ENCODE assay signal across 8 cellular contexts in the genomic region with DNA sequence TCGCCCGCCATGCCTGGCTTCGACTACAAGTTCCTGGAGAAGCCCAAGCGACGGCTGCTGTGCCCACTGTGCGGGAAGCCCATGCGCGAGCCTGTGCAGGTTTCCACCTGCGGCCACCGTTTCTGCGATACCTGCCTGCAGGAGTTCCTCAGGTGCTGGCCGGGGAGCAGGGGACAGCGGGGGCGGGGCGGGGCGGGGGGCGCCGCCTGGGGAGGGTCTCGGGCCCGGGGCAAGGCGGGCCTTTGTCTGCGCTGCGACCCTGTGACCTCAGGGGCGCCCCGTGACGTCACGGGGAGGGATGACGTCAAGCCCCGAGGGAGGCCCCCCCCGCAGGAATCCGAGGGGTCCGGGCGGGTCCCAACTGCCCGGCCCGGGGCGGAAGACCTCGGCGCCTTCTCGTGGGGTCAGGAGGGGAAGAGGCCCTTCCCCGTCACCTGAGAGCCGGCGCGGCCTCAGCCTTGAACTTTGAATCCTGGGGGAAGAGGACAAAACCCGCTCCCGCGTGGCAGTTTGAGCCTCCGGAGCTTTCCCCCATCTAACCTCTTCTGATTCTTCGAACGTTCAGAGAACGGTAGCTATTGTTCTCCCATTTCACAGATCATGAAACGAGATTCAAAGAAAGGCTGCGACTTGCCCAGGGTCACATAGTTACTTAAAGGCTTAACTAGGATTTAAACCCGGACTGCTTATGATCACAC. TPM values are rescaled to one million over a fixed set of nuclear protein-coding genes. Genes with fewer than 3 reads are reported as not detected.
DNase-seq lines count a peak whose midpoint lies in the region; ATAC-seq and TF ChIP-seq lines count a peak whose summit lies in the region.

No MANE protein-coding gene starts in this region.

- TF ChIP-seq POLR2A in esophagus squamous epithelium (IDR thresholded peaks at IDR 0.05): no peak

- H3K9me3 ChIP-seq in esophagus squamous epithelium (no peaks in the 10 kb centered on the region), thoracic aorta (no peaks in the 10 kb centered on the region)

- H3K27me3 Mint-ChIP-seq in naive thymus-derived CD8-positive, alpha-beta T cell: no peaks in the 10 kb centered on the region

- POLR2A ChIA-PET in naive thymus-derived CD8-positive, alpha-beta T cell (lab: Charles Lee): interaction anchor here (0.6 to 15.6 kb wide), 6 partner anchors 9 to 206 kb away, joined by 3 to 365 read pairs (median 7); a partner anchor contains a TSS

- TF ChIP-seq CTCF in esophagus squamous epithelium (IDR thresholded peaks at IDR 0.05) (no peak), thoracic aorta (IDR thresholded peaks at IDR 0.05) (no peak)

- H3K4me1 ChIP-seq in esophagus squamous epithelium (peaks cover 45 to 85% (median 54%) of the 10 kb centered on the region in 3 donors), thoracic aorta (ENCODE audit: control insufficient read depth in 1 of 2, low read depth in 2 of 2) (peaks cover 23 to 47% of the 10 kb centered on the region in 2 donors)

- H3K9me3 Mint-ChIP-seq in naive thymus-derived CD8-positive, alpha-beta T cell: no peaks in the 10 kb centered on the region

- ATAC-seq in naive thymus-derived CD8-positive, alpha-beta T cell: peak; percentile 8 to 56
- ATAC-seq in thoracic aorta (ENCODE audit: insufficient number of reproducible peaks, low FRiP score, low read depth) (no peak), GM18870 (IDR thresholded peaks at IDR 0.05; ENCODE audit: unreplicated experiment) (no peak)

- H3K36me3 ChIP-seq in esophagus squamous epithelium: peaks cover 7 to 20% (median 16%) of the 10 kb centered on the region in 3 donors
- peaks cover 6% of the 10 kb centered on the region for H3K36me3 ChIP-seq in thoracic aorta

- H3K27ac ChIP-seq in esophagus squamous epithelium (peak overlapping the region; percentile 94 to 99 (median 98)), thoracic aorta (peak overlapping the region; percentile 83 to 86)

- no peaks in the 10 kb centered on the region for H3K27me3 ChIP-seq in esophagus squamous epithelium
- no peaks in the 10 kb centered on the region for H3K27me3 ChIP-seq in thoracic aorta (replicated peaks; ENCODE audit: insufficient read depth)

- peak overlapping the region; percentile 56 to 97 (median 64) for H3K4me3 ChIP-seq in esophagus squamous epithelium
- peak overlapping the region; percentile 88 for H3K4me3 ChIP-seq in thoracic aorta

- peaks cover 5 to 59% (median 21%) of the 10 kb centered on the region in 4 donors for H3K4me1 Mint-ChIP-seq in naive thymus-derived CD8-positive, alpha-beta T cell

- peak overlapping the region; percentile 80 to 93 (median 88) for H3K4me3 Mint-ChIP-seq in naive thymus-derived CD8-positive, alpha-beta T cell

- intact Hi-C loops in esophagus squamous epithelium (cut with DNase I): no loop called here

- DNase-seq in D341Med (ENCODE audit: low spot score): peak; percentile 89
- peak; percentile 33 for DNase-seq in HCEC 1CT
- peak; percentile 20 for DNase-seq in NCI-H345 treated with DMSO at 0.1 percent for 48 hours (lab: John Stamatoyannopoulos, UW; ENCODE audit: unreplicated experiment)
- peak; percentile 80 for DNase-seq in activated T-cell treated with anti-CD3 and anti-CD28 coated beads, Interleukin-2, amount 50 U/mL, for 1 hour
- DNase-seq in esophagus squamous epithelium (lab: John Stamatoyannopoulos, UW): no peak
- DNase-seq in naive thymus-derived CD8-positive, alpha-beta T cell: peak in 9 of 10 donors; percentile 41 to 79 (median 61)
- DNase-seq in thoracic aorta (ENCODE audit: low spot score): no peak

- H3K27ac Mint-ChIP-seq in naive thymus-derived CD8-positive, alpha-beta T cell: peak overlapping the region; percentile 66 to 94 (median 90)

- 0% methylated on average over 14 of the region's 53 CpGs; no CpG with 5 or more reads in 1 of the 2 donors for WGBS in esophagus squamous epithelium, 2 donors

- H3K36me3 Mint-ChIP-seq in naive thymus-derived CD8-positive, alpha-beta T cell: no peaks in the 10 kb centered on the region

RNA-seq across cellular contexts. Expression of a gene that starts 0.4 kb away (rescaled TPM):
- total RNA-seq in esophagus squamous epithelium: 10 to 100 TPM; 25.0 to 39.8 (median 33.0) TPM
- total RNA-seq in naive thymus-derived CD8-positive, alpha-beta T cell: 10 to 100 TPM; 32.3 to 36.2 TPM
- polyA plus RNA-seq in naive thymus-derived CD8-positive, alpha-beta T cell: 1 to 10 TPM in 2 of 3 donors, under 1 TPM in 1; 0.99 to 1.3 (median 1.0) TPM
- 10 to 100 TPM in 1 of 2 donors, 1 to 10 TPM in 1; 9.9 to 22.4 TPM for total RNA-seq in thoracic aorta

RNA-seq across cellular contexts. Expression of a gene that starts 15.7 kb away (rescaled TPM):
- 1 to 10 TPM; 1.1 to 7.3 (median 2.6) TPM for total RNA-seq in esophagus squamous epithelium
- total RNA-seq in naive thymus-derived CD8-positive, alpha-beta T cell: 10 to 100 TPM; 12.8 to 15.1 TPM
- 1 to 10 TPM; 3.2 to 4.0 (median 3.4) TPM for polyA plus RNA-seq in naive thymus-derived CD8-positive, alpha-beta T cell
- total RNA-seq in thoracic aorta: 1 to 10 TPM; 1.5 to 2.2 TPM

RNA-seq across cellular contexts. Expression of a gene that starts 18.2 kb away (rescaled TPM):
- total RNA-seq in esophagus squamous epithelium (10 to 100 TPM in 3 of 4 donors, 1 to 10 TPM in 1; 8.8 to 17.0 (median 13.0) TPM), thoracic aorta (1 to 10 TPM in 1 of 2 donors, not detected in 1; 1.9 TPM)
- under 1 TPM in 1 of 2 experiments, not detected in 1; 0.88 TPM for total RNA-seq in naive thymus-derived CD8-positive, alpha-beta T cell
- under 1 TPM in 1 of 3 donors, not detected in 2; 0.22 TPM for polyA plus RNA-seq in naive thymus-derived CD8-positive, alpha-beta T cell

RNA-seq across cellular contexts. Expression of a gene that starts 24.5 kb away (rescaled TPM):
- total RNA-seq in esophagus squamous epithelium: 100 to 1,000 TPM; 236 to 881 (median 571) TPM
- 1,000 to 10,000 TPM; 3,189 to 3,253 TPM for total RNA-seq in naive thymus-derived CD8-positive, alpha-beta T cell
- polyA plus RNA-seq in naive thymus-derived CD8-positive, alpha-beta T cell: 1,000 to 10,000 TPM; 6,432 to 6,679 (median 6,593) TPM
- 100 to 1,000 TPM; 279 to 387 TPM for total RNA-seq in thoracic aorta

RNA-seq across cellular contexts. Expression of a gene that starts 26.6 kb away (rescaled TPM):
- 10 to 100 TPM; 27.6 to 98.0 (median 65.1) TPM for total RNA-seq in esophagus squamous epithelium
- total RNA-seq in naive thymus-derived CD8-positive, alpha-beta T cell: 1 to 10 TPM; 5.0 to 5.7 TPM
- polyA plus RNA-seq in naive thymus-derived CD8-positive, alpha-beta T cell: 10 to 100 TPM in 1 of 3 donors, 1 to 10 TPM in 2; 3.3 to 10.2 (median 7.7) TPM
- total RNA-seq in thoracic aorta: 100 to 1,000 TPM; 288 to 381 TPM

Comparison
In these comparisons a context has a peak if more than half of its experiments do, and no peak if none do; other contexts are left out.
1. DNase-seq: peak in D341Med (single experiment), HCEC 1CT (single experiment), NCI-H345 treated with DMSO at 0.1 percent for 48 hours (single experiment), activated T-cell treated with anti-CD3 and anti-CD28 coated beads, Interleukin-2, amount 50 U/mL, for 1 hour (single experiment) and naive thymus-derived CD8-positive, alpha-beta T cell (9 of 10); none in esophagus squamous epithelium (single experiment) and thoracic aorta (single experiment).
2. ATAC-seq: peak in naive thymus-derived CD8-positive, alpha-beta T cell (2 of 2); none in thoracic aorta (single experiment) and GM18870 (single experiment).